In genomic region chr22:38782402-38783094, GRCh38 we compare ENCODE assay signal across 12 cellular contexts. TPM values are rescaled to one million over a fixed set of nuclear protein-coding genes. Genes with fewer than 3 reads are reported as not detected.
DNase-seq lines count a peak whose midpoint lies in the region; ATAC-seq and TF ChIP-seq lines count a peak whose summit lies in the region.
"Had no signal": no experiment of that assay in that cellular context is flagged by ENCODE, and none has a peak within 500 bp of the region (broad histone marks: within the 10 kb centered on the region; RNA-seq: fewer than 3 reads in every experiment).

No MANE protein-coding gene starts in this region.

- no peak overlapping the region for H2AFZ ChIP-seq in PC-3 (ENCODE audit: low read length)

- H3K4me2 ChIP-seq in PC-3 (ENCODE audit: low read length): no peak overlapping the region

- H3K4me1 Mint-ChIP-seq in nephron: peaks cover 42% of the 10 kb centered on the region

- no peaks in the 10 kb centered on the region for H3F3A ChIP-seq in PC-3 (ENCODE audit: low read length, unreplicated experiment)

- no peaks in the 10 kb centered on the region for H3K9me3 ChIP-seq in PC-3 (ENCODE audit: low read length)
- H3K9me3 ChIP-seq: adrenal gland, suprapubic skin had no signal

- H3K27ac ChIP-seq in PC-3 (ENCODE audit: low read length): no peak overlapping the region
- H3K27ac ChIP-seq: adrenal gland, suprapubic skin had no signal

- CTCF ChIA-PET in PC-3 (lab: Charles Lee): no interaction called here

- peak; percentile 65 for DNase-seq in GM03348 (ENCODE audit: low spot score)
- peak; percentile 24 for DNase-seq in NCI-H446 treated with DMSO at 0.1 percent for 48 hours (lab: John Stamatoyannopoulos, UW)
- DNase-seq in cardiac fibroblast (ENCODE audit: low read depth in 2 of 2): peak; percentile 72 to 75
- no peak for DNase-seq in PC-3
- DNase-seq in NCI-H1694 (lab: John Stamatoyannopoulos, UW): no peak
- DNase-seq: activated CD4-positive, alpha-beta T cell treated with anti-CD3 and anti-CD28 coated beads for 48 hours; adrenal gland; NK-92 treated with Interleukin-12 subunit alpha and Interleukin-12 subunit beta, amount 100 ng/mL, for 24 hours had no signal

- BruUV-seq in PC-3 (replicated peaks; lab: Mats Ljungman, UMichigan): no TSS peak

- peaks cover 30% of the 10 kb centered on the region for H3K36me3 Mint-ChIP-seq in nephron (ENCODE audit: low read depth)

- H3K36me3 ChIP-seq in PC-3 (ENCODE audit: low read depth, low read length): no peaks in the 10 kb centered on the region

- intact Hi-C loops in PC-3 (cut with micrococcal nuclease): no loop called here

- no peaks in the 10 kb centered on the region for H3K9me2 ChIP-seq in PC-3 (replicated peaks; ENCODE audit: low read length)

- ATAC-seq in PC-3 (no peak), HG03342 (IDR thresholded peaks at IDR 0.05; ENCODE audit: unreplicated experiment) (no peak), HG03457 (IDR thresholded peaks at IDR 0.05; ENCODE audit: unreplicated experiment) (no peak)

- H3K4me3 ChIP-seq in cardiac fibroblast (replicated peaks in 1 of 2; ENCODE audit: low read depth in 2 of 2, low read length in 2 of 2) (no peak overlapping the region), PC-3 (ENCODE audit: low read length) (no peak overlapping the region)
- H3K4me3 ChIP-seq: adrenal gland, suprapubic skin had no signal

- TF ChIP-seq CTCF in cardiac fibroblast (IDR thresholded peaks at IDR 0.05; ENCODE audit: low read depth, low read length) (no peak), nephron (IDR thresholded peaks at IDR 0.05; ENCODE audit: unreplicated experiment in 3 of 3) (no peak), PC-3 (conservative IDR thresholded peaks at IDR 0.05; ENCODE audit: low read depth, low read length) (no peak)

- no peaks in the 10 kb centered on the region for H3K79me2 ChIP-seq in PC-3 (ENCODE audit: low read length)

- H4K20me1 ChIP-seq in PC-3 (ENCODE audit: low read length): no peaks in the 10 kb centered on the region

- H3K9ac ChIP-seq in PC-3 (ENCODE audit: low read length): no peak overlapping the region

- H3K27ac Mint-ChIP-seq in nephron: peak overlapping the region; percentile 85 to 91 (median 89)

- no peaks in the 10 kb centered on the region for H3K4me1 ChIP-seq in PC-3 (ENCODE audit: insufficient read depth, low read length)

- no peaks in the 10 kb centered on the region for H3K9me3 Mint-ChIP-seq in nephron

- H3K27me3 Mint-ChIP-seq in nephron (ENCODE audit: low read depth): no peaks in the 10 kb centered on the region

- H3K4me3 Mint-ChIP-seq in nephron: no peak overlapping the region

- POLR2A ChIA-PET in PC-3 (lab: Charles Lee; ENCODE audit: unreplicated experiment): no interaction called here

- H3K27me3 ChIP-seq in PC-3 (ENCODE audit: low read length): no peaks in the 10 kb centered on the region
- H3K27me3 ChIP-seq: adrenal gland, suprapubic skin had no signal

RNA-seq across cellular contexts. Expression of gene DNAL4, which starts 11.4 kb away (rescaled TPM):
- total RNA-seq in PC-3 (2014; rRNA removed): 22.5 and 24.5 TPM in 2 replicates

RNA-seq across cellular contexts. Expression of gene SUN2, which starts 26.8 kb away (rescaled TPM):
- 54.0 and 55.5 TPM in 2 replicates for total RNA-seq in PC-3 (2014; rRNA removed)

Comparison
In these comparisons a context has a peak if more than half of its experiments do, and no peak if none do; other contexts are left out.
1. DNase-seq: peak in GM03348 (single experiment), NCI-H446 treated with DMSO at 0.1 percent for 48 hours (single experiment) and cardiac fibroblast (2 of 2); none in PC-3 (single experiment) and NCI-H1694 (single experiment).